12 cellular contexts compared by ENCODE assay signal in genomic region chr17:81277421-81277820, GRCh38. TPM values are rescaled to one million over a fixed set of nuclear protein-coding genes. Genes with fewer than 3 reads are reported as not detected.
A peak's percentile ranks its signal among the peaks of the same experiment; 100 is the strongest.
DNase-seq lines count a peak whose midpoint lies in the region; ATAC-seq, FAIRE-seq and TF ChIP-seq lines count a peak whose summit lies in the region.
"Had no signal": no experiment of that assay in that cellular context is flagged by ENCODE, and none has a peak within 500 bp of the region (broad histone marks: within the 10 kb centered on the region; RNA-seq: fewer than 3 reads in every experiment).

No MANE protein-coding gene starts in this region.

- no peak overlapping the region for H3K4me3 ChIP-seq in kidney (ENCODE audit: low read length in 2 of 2)
- H3K4me3 ChIP-seq: tibial artery had no signal

- H3K9me3 ChIP-seq in kidney (ENCODE audit: control insufficient read depth in 1 of 2, low read length in 2 of 2), result no peaks in the 10 kb centered on the region
- H3K9me3 ChIP-seq: tibial artery had no signal

- H3K27ac ChIP-seq in kidney (ENCODE audit: low read depth in 2 of 2, low read length in 2 of 2), result no peak overlapping the region
- H3K27ac ChIP-seq in substantia nigra (ENCODE audit: low read depth, low read length, poor library complexity, severe bottlenecking), result peak overlapping the region; percentile 3
- H3K27ac ChIP-seq: tibial artery had no signal

- intact Hi-C loops in kidney (cut with DNase I), result no loop called here

- no peak for ATAC-seq in HG02852 (IDR thresholded peaks at IDR 0.05; ENCODE audit: unreplicated experiment)
- ATAC-seq: activated CD8-positive, alpha-beta T cell treated with anti-CD3 and anti-CD28 coated beads for 36 hours; activated naive CD8-positive, alpha-beta T cell treated with anti-CD3 and anti-CD28 coated beads, Interleukin-2, amount 50 U/mL, for 24 hours had no signal

- H3K9ac ChIP-seq in kidney (ENCODE audit: low read length in 2 of 2), result no peak overlapping the region

- no peaks in the 10 kb centered on the region for H3K4me1 ChIP-seq in kidney (ENCODE audit: control insufficient read depth in 1 of 2, insufficient read depth in 1 of 2, low read depth in 1 of 2, low read length in 2 of 2)
- H3K4me1 ChIP-seq: tibial artery had no signal

- peaks cover 17 to 44% of the 10 kb centered on the region in 2 donors for H3K36me3 ChIP-seq in kidney (ENCODE audit: control insufficient read depth in 1 of 2, insufficient read depth in 2 of 2, low read length in 2 of 2)

- no peak for FAIRE-seq in kidney (lab: Jason Lieb, UNC)

- TF ChIP-seq CTCF in kidney (IDR thresholded peaks at IDR 0.05; ENCODE audit: borderline replicate concordance, extremely low read depth, insufficient read depth), result no peak

- DNase-seq in NCI-H187 (lab: John Stamatoyannopoulos, UW), result peak; percentile 17 to 26
- peak; percentile 56 for DNase-seq in astrocyte of the hippocampus (ENCODE audit: low read depth, low spot score)
- peak; percentile 71 for DNase-seq in kidney
- DNase-seq in substantia nigra (lab: John Stamatoyannopoulos, UW), result peak in 26 of 49 donors; percentile 3 to 85 (median 30)
- DNase-seq in activated naive CD4-positive, alpha-beta T cell (lab: John Stamatoyannopoulos, UW), result no peak
- DNase-seq in T1000 (lab: John Stamatoyannopoulos, UW), result no peak
- DNase-seq in stimulated activated CD4-positive, alpha-beta T cell treated with anti-CD3 and anti-CD28 coated beads, Interleukin-2, amount 100 ng/mL, for 24 hours, result no peak
- DNase-seq: activated CD8-positive, alpha-beta T cell treated with anti-CD3 and anti-CD28 coated beads for 36 hours; activated naive CD8-positive, alpha-beta T cell treated with anti-CD3 and anti-CD28 coated beads, Interleukin-2, amount 50 U/mL, for 24 hours; NCI-H82; tibial artery had no signal

RNA-seq across cellular contexts. Expression of gene SLC38A10, which starts 17.7 kb away (rescaled TPM):
- 89.7 TPM for total RNA-seq in kidney
- polyA plus RNA-seq in kidney (ENCODE audit: insufficient read depth, low read depth, low replicate concordance), result 72.7 TPM

RNA-seq across cellular contexts. Expression of gene NDUFAF8, which starts 38.3 kb away (rescaled TPM):
- total RNA-seq in kidney, result 38.6 TPM
- 134 TPM for polyA plus RNA-seq in kidney (ENCODE audit: insufficient read depth, low read depth, low replicate concordance)

RNA-seq across cellular contexts. Expression of gene TEPSIN, which starts 38.6 kb away (rescaled TPM):
- 42.8 TPM for total RNA-seq in kidney
- polyA plus RNA-seq in kidney (ENCODE audit: insufficient read depth, low read depth, low replicate concordance), result 13.9 TPM

RNA-seq across cellular contexts. Expression of gene CEP131, which starts 54.7 kb away (rescaled TPM):
- 7.5 TPM for total RNA-seq in kidney
- polyA plus RNA-seq in kidney (ENCODE audit: insufficient read depth, low read depth, low replicate concordance), result 6.9 TPM

Comparison
In these comparisons a context has a peak if more than half of its experiments do, and no peak if none do; other contexts are left out.
1. DNase-seq: peak in NCI-H187 (2 of 2), astrocyte of the hippocampus (single experiment), kidney (single experiment) and substantia nigra (26 of 49); none in activated naive CD4-positive, alpha-beta T cell (0 of 4), T1000 (single experiment) and stimulated activated CD4-positive, alpha-beta T cell treated with anti-CD3 and anti-CD28 coated beads, Interleukin-2, amount 100 ng/mL, for 24 hours (0 of 2).